ENCODE assay signal across 8 cellular contexts in genomic region chr9:130712564-130713285, GRCh38. TPM values are rescaled to one million over a fixed set of nuclear protein-coding genes. Genes with fewer than 3 reads are reported as not detected.
DNase-seq lines count a peak whose midpoint lies in the region; ATAC-seq, FAIRE-seq and TF ChIP-seq lines count a peak whose summit lies in the region.

No MANE protein-coding gene starts in this region.

- H4K20me1 ChIP-seq in smooth muscle cell (ENCODE audit: low read depth): peaks cover 39% of the 10 kb centered on the region

- H3K79me2 ChIP-seq in smooth muscle cell (ENCODE audit: low read depth): peaks cover 48% of the 10 kb centered on the region

- POLR2A ChIA-PET in AG04450 (lab: Yijun Ruan, JAX): no interaction called here

- H3K9me3 ChIP-seq in AG04450 (ENCODE audit: control insufficient read depth, insufficient read depth, low read length): no peaks in the 10 kb centered on the region; the same call in 1 of the 2 replicates
- no peaks in the 10 kb centered on the region for H3K9me3 ChIP-seq in smooth muscle cell (replicated peaks; ENCODE audit: low read depth)

- CTCF ChIA-PET in AG04450 (lab: Charles Lee): interaction anchor here (2.8 to 3.5 kb wide), 2 partner anchors 12 to 153 kb away, joined by 20 to 33 read pairs; no protein-coding TSS in a partner anchor

- no peaks in the 10 kb centered on the region for H3F3A ChIP-seq in smooth muscle cell (ENCODE audit: low read depth)

- FAIRE-seq in bronchial epithelial cell (lab: Jason Lieb, UNC): no peak

- H3K27ac ChIP-seq in AG04450 (ENCODE audit: low read depth, low read length) (peak overlapping the region; percentile 96), smooth muscle cell (ENCODE audit: low read depth) (peak overlapping the region; percentile 95)

- TF ChIP-seq CTCF in AG04450 (IDR thresholded peaks at IDR 0.05; ENCODE audit: low read depth, low read length): no peak
- no peak for TF ChIP-seq CTCF in WI38 (IDR thresholded peaks at IDR 0.05; ENCODE audit: low read depth, low read length)
- TF ChIP-seq CTCF in bronchial epithelial cell (IDR thresholded peaks at IDR 0.05; ENCODE audit: insufficient read depth, low read length, severe bottlenecking): no peak
- no peak for TF ChIP-seq CTCF in smooth muscle cell (IDR thresholded peaks at IDR 0.05; ENCODE audit: borderline replicate concordance, insufficient read depth, poor library complexity, severe bottlenecking)

- H3K4me1 ChIP-seq in smooth muscle cell (ENCODE audit: low read depth): peaks cover 22% of the 10 kb centered on the region

- DNase-seq in AG04450 (ENCODE audit: low read depth, low spot score) (peak; percentile 97), NCI-H2196 treated with DMSO at 0.1 percent for 48 hours (lab: John Stamatoyannopoulos, UW; ENCODE audit: unreplicated experiment) (peak; percentile 95), bronchial epithelial cell (ENCODE audit: low read depth) (peak; percentile 93), iPS-NIHi7 (ENCODE audit: extremely low spot score) (peak; percentile 98), smooth muscle cell (lab: John Stamatoyannopoulos, UW; ENCODE audit: unreplicated experiment) (peak; percentile 99)

- peak overlapping the region; percentile 64 for H2AFZ ChIP-seq in smooth muscle cell (ENCODE audit: low read depth)

- H3K27me3 ChIP-seq in AG04450 (ENCODE audit: control insufficient read depth, insufficient read depth, low read length) (no peaks in the 10 kb centered on the region), bronchial epithelial cell (ENCODE audit: control insufficient read depth, insufficient read depth, low read length) (no peaks in the 10 kb centered on the region), smooth muscle cell (ENCODE audit: low read depth) (no peaks in the 10 kb centered on the region)

- H3K36me3 ChIP-seq in bronchial epithelial cell (ENCODE audit: control insufficient read depth, insufficient read depth, low read length) (no peaks in the 10 kb centered on the region), smooth muscle cell (ENCODE audit: low read depth) (no peaks in the 10 kb centered on the region)

- H3K4me3 ChIP-seq in AG04450 (ENCODE audit: low read depth, low read length) (peak overlapping the region; percentile 78), WI38 (ENCODE audit: low read depth, low read length) (peak overlapping the region; percentile 93), bronchial epithelial cell (ENCODE audit: low read depth, low read length) (peak overlapping the region; percentile 97), smooth muscle cell (peak overlapping the region; percentile 76)

- peak; percentile 97 for ATAC-seq in GM18907 (IDR thresholded peaks at IDR 0.05; ENCODE audit: unreplicated experiment)
- peak; percentile 97 for ATAC-seq in HG03139 (IDR thresholded peaks at IDR 0.05; ENCODE audit: unreplicated experiment)

- H3K9ac ChIP-seq in smooth muscle cell (ENCODE audit: low read depth): peak overlapping the region; percentile 91

- WGBS in smooth muscle cell (ENCODE audit: low lambda C conversion rate): 1% methylated on average over 55 of the region's 68 CpGs

- H3K4me2 ChIP-seq in smooth muscle cell: peak overlapping the region; percentile 98

RNA-seq across cellular contexts. Expression of gene EXOSC2, which starts 19.1 kb away (rescaled TPM):
- polyA plus RNA-seq in AG04450 (2011; rRNA removed): 22.9 and 29.5 TPM in 2 replicates
- polyA minus RNA-seq in AG04450 (2011; rRNA and poly(A)+ RNA removed): 22.7 and 23.0 TPM in 2 replicates
- 20.0 and 38.7 TPM in 2 replicates for total RNA-seq in bronchial epithelial cell
- 12.1 and 14.7 TPM in 2 replicates for total RNA-seq in smooth muscle cell
- 15.8 and 17.3 TPM in 2 replicates for polyA plus RNA-seq in smooth muscle cell

RNA-seq across cellular contexts. Expression of gene PRDM12, which starts 48.3 kb away (rescaled TPM):
- not detected in 2 replicates for polyA plus RNA-seq in AG04450 (2011; rRNA removed)
- polyA minus RNA-seq in AG04450 (2011; rRNA and poly(A)+ RNA removed): 0.09 TPM in 1 of 2 replicates, not detected in the other
- not detected in 2 replicates for total RNA-seq in bronchial epithelial cell
- not detected in 2 replicates for total RNA-seq in smooth muscle cell
- 0.12 TPM in 1 of 2 replicates, not detected in the other for polyA plus RNA-seq in smooth muscle cell

Comparison
In these comparisons a context has a peak if more than half of its experiments do, and no peak if none do; other contexts are left out.
1. Peak in every context shown above with its lines: DNase-seq, ATAC-seq, H3K4me3 ChIP-seq and H3K27ac ChIP-seq.